In genomic region chr11:94536386-94536785, GRCh38 we compare ENCODE assay signal across 27 cellular contexts. TPM values are rescaled to one million over a fixed set of nuclear protein-coding genes. Genes with fewer than 3 reads are reported as not detected.
DNase-seq lines count a peak whose midpoint lies in the region; ATAC-seq and FAIRE-seq lines count a peak whose summit lies in the region.
"Had no signal": no experiment of that assay in that cellular context is flagged by ENCODE, and none has a peak within 500 bp of the region (broad histone marks: within the 10 kb centered on the region; RNA-seq: fewer than 3 reads in every experiment).

No MANE protein-coding gene starts in this region.

- H2AK5ac ChIP-seq in mesenchymal stem cell (ENCODE audit: low read length, severe bottlenecking), result no peak overlapping the region

- no peak overlapping the region for H3K18ac ChIP-seq in mesenchymal stem cell (ENCODE audit: low read depth in 1 of 2, low read length in 2 of 2)

- H3K36me3 ChIP-seq in mesenchymal stem cell (ENCODE audit: control insufficient read depth in 1 of 2, insufficient read depth in 2 of 2, low read depth in 1 of 2, low read length in 2 of 2), result no peaks in the 10 kb centered on the region
- H3K36me3 ChIP-seq in small intestine (ENCODE audit: control insufficient read depth in 2 of 2, insufficient read depth in 2 of 2, low read length in 2 of 2), result no peaks in the 10 kb centered on the region
- H3K36me3 ChIP-seq: BLaER1 had no signal

- no peak overlapping the region for H3K4me2 ChIP-seq in mesenchymal stem cell (ENCODE audit: low read length, poor library complexity, severe bottlenecking)
- H3K4me2 ChIP-seq: BLaER1 had no signal

- H3K9ac ChIP-seq in mesenchymal stem cell (ENCODE audit: low read length), result peak overlapping the region; percentile 44
- H3K9ac ChIP-seq: BLaER1 had no signal

- no peak overlapping the region for H3K14ac ChIP-seq in mesenchymal stem cell (ENCODE audit: low read length in 2 of 2)

- H3K27ac ChIP-seq in mesenchymal stem cell (ENCODE audit: low read length, poor library complexity, severe bottlenecking) (no peak overlapping the region), small intestine (ENCODE audit: low read depth in 1 of 2, low read length in 1 of 2) (no peak overlapping the region)
- H3K27ac ChIP-seq: BLaER1 had no signal

- peaks cover 7 to 19% (median 11%) of the 10 kb centered on the region in 3 donors for H3K27me3 Mint-ChIP-seq in immature natural killer cell (ENCODE audit: low read depth in 3 of 3)

- H2BK5ac ChIP-seq in mesenchymal stem cell (ENCODE audit: low read depth, low read length, poor library complexity, severe bottlenecking), result no peak overlapping the region

- no peak overlapping the region for H4K8ac ChIP-seq in mesenchymal stem cell (ENCODE audit: low read length)

- H3K4me1 ChIP-seq in mesenchymal stem cell (ENCODE audit: control insufficient read depth, insufficient read depth, low read depth, low read length) (no peaks in the 10 kb centered on the region), small intestine (ENCODE audit: control insufficient read depth in 2 of 2, insufficient read depth in 1 of 2, low read depth in 1 of 2, low read length in 1 of 2) (peaks cover 6 to 8% of the 10 kb centered on the region in 2 donors)

- ATAC-seq in activated naive CD4-positive, alpha-beta T cell treated with anti-CD3 and anti-CD28 coated beads, Interleukin-2, amount 50 U/mL, for 72 hours, result no peak

- no peak overlapping the region for H2BK120ac ChIP-seq in mesenchymal stem cell (ENCODE audit: low read depth, low read length)

- DNase-seq in HT-29 (ENCODE audit: low spot score) (peak; percentile 88), SW480 (ENCODE audit: low spot score) (peak; percentile 89), mesenchymal stem cell (no peak), small intestine (peak; percentile 97), immature natural killer cell (no peak), D341Med (ENCODE audit: low spot score) (no peak)
- no peak for DNase-seq in effector CD4-positive, alpha-beta T cell
- no peak for DNase-seq in activated naive CD4-positive, alpha-beta T cell treated with anti-CD3 and anti-CD28 coated beads, Interleukin-2, amount 50 U/mL, for 72 hours (ENCODE audit: low spot score in 2 of 2)
- DNase-seq: ACHN; Caco-2; CD4-positive, alpha-beta memory T cell; DMS153; GDM1; Karpas-422; NCI-H1048; NCI-H1417 treated with DMSO at 0.1 percent for 48 hours; NCI-H187; NCI-H2107; NCI-H2227 treated with DMSO at 0.1 percent for 48 hours; NCI-H510A; NCI-H774; OCI-M1; SHP77 had no signal

- H3K27me3 ChIP-seq in mesenchymal stem cell (ENCODE audit: control insufficient read depth in 1 of 2, insufficient read depth in 1 of 2, low read length in 2 of 2), result no peaks in the 10 kb centered on the region
- no peaks in the 10 kb centered on the region for H3K27me3 ChIP-seq in small intestine (ENCODE audit: control insufficient read depth in 2 of 2, insufficient read depth in 2 of 2, low read length in 2 of 2)
- H3K27me3 ChIP-seq: BLaER1 had no signal

- no peak overlapping the region for H3K27ac Mint-ChIP-seq in immature natural killer cell
- H3K27ac Mint-ChIP-seq in activated naive CD4-positive, alpha-beta T cell treated with anti-CD3 and anti-CD28 coated beads, Interleukin-2, amount 50 U/mL, for 72 hours, result no peak overlapping the region
- H3K27ac Mint-ChIP-seq: CD4-positive, alpha-beta memory T cell had no signal

- H3K4me3 ChIP-seq in mesenchymal stem cell (ENCODE audit: insufficient read depth in 1 of 2, low read depth in 1 of 2, low read length in 2 of 2) (no peak overlapping the region), small intestine (ENCODE audit: low read depth in 1 of 2, low read length in 2 of 2) (no peak overlapping the region)
- H3K4me3 ChIP-seq: BLaER1 had no signal

- no peak overlapping the region for H2BK15ac ChIP-seq in mesenchymal stem cell (ENCODE audit: low read depth, poor library complexity, severe bottlenecking)

- H2BK12ac ChIP-seq in mesenchymal stem cell (ENCODE audit: low read length in 2 of 2), result no peak overlapping the region

- no peaks in the 10 kb centered on the region for H3K79me1 ChIP-seq in mesenchymal stem cell (replicated peaks; ENCODE audit: low read length, poor library complexity, severe bottlenecking)

- no peak overlapping the region for H3K23ac ChIP-seq in mesenchymal stem cell (ENCODE audit: low read length in 2 of 2)

- H3K4me3 Mint-ChIP-seq in immature natural killer cell, result no peak overlapping the region
- H3K4me3 Mint-ChIP-seq: CD4-positive, alpha-beta memory T cell had no signal

- no peak overlapping the region for H4K91ac ChIP-seq in mesenchymal stem cell (ENCODE audit: low read length)

- H3K9me3 ChIP-seq in mesenchymal stem cell (ENCODE audit: control insufficient read depth, low read length) (no peaks in the 10 kb centered on the region), small intestine (ENCODE audit: control insufficient read depth, low read depth) (no peaks in the 10 kb centered on the region)
- H3K9me3 ChIP-seq: BLaER1, Caco-2 had no signal

- FAIRE-seq in small intestine (lab: Jason Lieb, UNC), result no peak
- FAIRE-seq: GM18507 had no signal

- no peaks in the 10 kb centered on the region for H3K9me3 Mint-ChIP-seq in immature natural killer cell
- H3K9me3 Mint-ChIP-seq in activated naive CD4-positive, alpha-beta T cell treated with anti-CD3 and anti-CD28 coated beads, Interleukin-2, amount 50 U/mL, for 72 hours, result no peaks in the 10 kb centered on the region
- H3K9me3 Mint-ChIP-seq: CD4-positive, alpha-beta memory T cell had no signal

- H3K4ac ChIP-seq in mesenchymal stem cell (ENCODE audit: low read depth in 1 of 2, low read length in 2 of 2), result no peak overlapping the region

- H3K36me3 Mint-ChIP-seq in immature natural killer cell, result no peaks in the 10 kb centered on the region
- H3K36me3 Mint-ChIP-seq in activated naive CD4-positive, alpha-beta T cell treated with anti-CD3 and anti-CD28 coated beads, Interleukin-2, amount 50 U/mL, for 72 hours, result no peaks in the 10 kb centered on the region
- H3K36me3 Mint-ChIP-seq: CD4-positive, alpha-beta memory T cell had no signal

- no peaks in the 10 kb centered on the region for H3K4me1 Mint-ChIP-seq in immature natural killer cell
- H3K4me1 Mint-ChIP-seq: CD4-positive, alpha-beta memory T cell had no signal

- H2AFZ ChIP-seq in mesenchymal stem cell (ENCODE audit: low read depth, low read length), result no peak overlapping the region

RNA-seq across cellular contexts. Expression of gene FUT4, which starts 7.3 kb away (rescaled TPM):
- 54.4 and 55.1 TPM in 2 replicates for total RNA-seq in HT-29 (2014; rRNA removed; shearing (Covaris generic))
- polyA plus RNA-seq in mesenchymal stem cell (2013, experiment 1 of 2), result 2.7 TPM
- polyA plus RNA-seq in mesenchymal stem cell (2013, experiment 2 of 2), result 2.9 TPM
- polyA plus RNA-seq in small intestine (10 to 100 TPM in 1 of 3 donors, 1 to 10 TPM in 2; 6.0 to 15.9 (median 8.6) TPM), immature natural killer cell (1 to 10 TPM; 1.3 to 2.4 (median 1.4) TPM)
- total RNA-seq in activated naive CD4-positive, alpha-beta T cell treated with anti-CD3 and anti-CD28 coated beads, Interleukin-2, amount 50 U/mL, for 72 hours, result 1 to 10 TPM; 2.7 to 5.4 TPM
- total RNA-seq: H4 had no signal

RNA-seq across cellular contexts. Expression of gene C11orf97, which starts 24.1 kb away (rescaled TPM):
- not detected in 2 replicates for total RNA-seq in HT-29 (2014; rRNA removed; shearing (Covaris generic))
- polyA plus RNA-seq in mesenchymal stem cell (2013, experiment 1 of 2), result not detected
- polyA plus RNA-seq in mesenchymal stem cell (2013, experiment 2 of 2), result not detected
- under 1 TPM in 1 of 3 donors, not detected in 2; 0.09 TPM for polyA plus RNA-seq in small intestine
- polyA plus RNA-seq in immature natural killer cell, result not detected
- total RNA-seq in activated naive CD4-positive, alpha-beta T cell treated with anti-CD3 and anti-CD28 coated beads, Interleukin-2, amount 50 U/mL, for 72 hours, result not detected
- total RNA-seq: Caco-2; CD4-positive, alpha-beta memory T cell; H4; MCF 10A had no signal
- polyA plus RNA-seq: CD4-positive, alpha-beta memory T cell had no signal

RNA-seq across cellular contexts. Expression of gene PIWIL4, which starts 30.8 kb away (rescaled TPM):
- 4.0 and 8.7 TPM in 2 replicates for total RNA-seq in HT-29 (2014; rRNA removed; shearing (Covaris generic))
- polyA plus RNA-seq in mesenchymal stem cell (2013, experiment 1 of 2), result 0.23 TPM
- 0.27 TPM for polyA plus RNA-seq in mesenchymal stem cell (2013, experiment 2 of 2)
- polyA plus RNA-seq in small intestine (10 to 100 TPM in 2 of 3 donors, 1 to 10 TPM in 1; 8.0 to 23.5 (median 15.4) TPM), immature natural killer cell (under 1 TPM in 1 of 3 donors, not detected in 2; 0.85 TPM)
- under 1 TPM; 0.16 to 0.35 TPM for total RNA-seq in activated naive CD4-positive, alpha-beta T cell treated with anti-CD3 and anti-CD28 coated beads, Interleukin-2, amount 50 U/mL, for 72 hours
- total RNA-seq: H4, MCF 10A had no signal

RNA-seq across cellular contexts. Expression of gene ANKRD49, which starts 42.6 kb away (rescaled TPM):
- total RNA-seq in HT-29 (2014; rRNA removed; shearing (Covaris generic)), result 4.3 and 7.5 TPM in 2 replicates
- polyA plus RNA-seq in mesenchymal stem cell (2013, experiment 1 of 2), result 18.4 TPM
- polyA plus RNA-seq in mesenchymal stem cell (2013, experiment 2 of 2), result 19.0 TPM
- 10 to 100 TPM; 14.2 to 33.8 (median 23.3) TPM for polyA plus RNA-seq in small intestine
- polyA plus RNA-seq in immature natural killer cell, result 10 to 100 TPM; 19.4 to 26.4 (median 19.9) TPM
- total RNA-seq in activated naive CD4-positive, alpha-beta T cell treated with anti-CD3 and anti-CD28 coated beads, Interleukin-2, amount 50 U/mL, for 72 hours, result 10 to 100 TPM; 18.1 to 22.8 TPM

RNA-seq across cellular contexts. Expression of gene MRE11, which starts 42.7 kb away (rescaled TPM):
- 17.2 and 17.9 TPM in 2 replicates for total RNA-seq in HT-29 (2014; rRNA removed; shearing (Covaris generic))
- polyA plus RNA-seq in mesenchymal stem cell (2013, experiment 1 of 2), result 3.3 TPM
- polyA plus RNA-seq in mesenchymal stem cell (2013, experiment 2 of 2), result 4.5 TPM
- polyA plus RNA-seq in small intestine (1 to 10 TPM; 1.1 to 4.8 (median 2.9) TPM), immature natural killer cell (10 to 100 TPM in 1 of 3 donors, 1 to 10 TPM in 2; 9.1 to 20.1 (median 9.6) TPM)
- total RNA-seq in activated naive CD4-positive, alpha-beta T cell treated with anti-CD3 and anti-CD28 coated beads, Interleukin-2, amount 50 U/mL, for 72 hours, result 10 to 100 TPM; 50.7 to 53.1 TPM

Comparison
In these comparisons a context has a peak if more than half of its experiments do, and no peak if none do; other contexts are left out.
1. DNase-seq: peak in HT-29 (single experiment), SW480 (single experiment) and small intestine (single experiment); none in mesenchymal stem cell (single experiment), immature natural killer cell (0 of 3), effector CD4-positive, alpha-beta T cell (single experiment), D341Med (single experiment) and activated naive CD4-positive, alpha-beta T cell treated with anti-CD3 and anti-CD28 coated beads, Interleukin-2, amount 50 U/mL, for 72 hours (0 of 2).